18 cellular contexts compared by ENCODE assay signal in the genomic region with DNA sequence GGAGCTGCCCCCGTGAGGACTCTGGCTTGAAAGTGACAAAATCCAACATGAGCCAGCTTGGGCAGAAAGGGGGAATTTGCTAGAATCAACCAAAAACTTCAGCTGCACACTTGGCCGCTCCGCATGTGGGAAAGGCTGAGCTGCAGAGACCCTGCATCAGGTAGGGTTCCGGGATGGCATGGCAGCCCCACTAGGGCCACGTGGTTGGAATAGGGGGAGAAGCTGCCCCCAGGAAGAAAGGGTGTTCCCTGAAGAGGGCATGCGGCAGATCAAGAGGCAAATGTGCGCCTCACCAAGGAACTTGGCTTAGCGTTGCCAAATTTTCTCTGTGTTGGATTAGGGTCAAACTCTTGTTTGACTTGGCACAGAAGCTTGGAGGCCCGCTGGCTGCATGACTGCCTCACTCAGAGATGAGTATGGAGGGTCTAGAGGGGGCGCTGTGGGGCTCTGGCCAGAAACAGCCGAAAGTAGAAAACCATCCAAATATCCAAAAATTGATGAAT. TPM values are rescaled to one million over a fixed set of nuclear protein-coding genes. Genes with fewer than 3 reads are reported as not detected.
DNase-seq lines count a peak whose midpoint lies in the region; ATAC-seq and TF ChIP-seq lines count a peak whose summit lies in the region.
"Had no signal": no experiment of that assay in that cellular context is flagged by ENCODE, and none has a peak within 500 bp of the region (broad histone marks: within the 10 kb centered on the region; RNA-seq: fewer than 3 reads in every experiment).

No MANE protein-coding gene starts in this region.

- DNase-seq in SK-N-SH (no peak), fibroblast of the aortic adventitia (ENCODE audit: low read depth) (peak; percentile 85), stomach (peak; percentile 44)
- no peak for DNase-seq in naive thymus-derived CD4-positive, alpha-beta T cell
- DNase-seq: ACHN; activated CD4-positive, alpha-beta T cell treated with anti-CD3 and anti-CD28 coated beads, Interleukin-2, amount 10 ng/mL, durations not matched to agents 24 days and 14 days; activated naive CD4-positive, alpha-beta T cell; cortex of kidney; NCI-H510A treated with DMSO at 0.1 percent for 48 hours had no signal

- H3K4me1 ChIP-seq in SK-N-SH (ENCODE audit: control insufficient read depth in 1 of 2, insufficient read depth in 2 of 2, low read depth in 1 of 2, low read length in 1 of 2) = no peaks in the 10 kb centered on the region
- H3K4me1 ChIP-seq in OCI-LY3 (ENCODE audit: low read length) = no peaks in the 10 kb centered on the region
- no peaks in the 10 kb centered on the region for H3K4me1 ChIP-seq in stomach
- H3K4me1 ChIP-seq in naive thymus-derived CD4-positive, alpha-beta T cell (ENCODE audit: control insufficient read depth in 2 of 2, insufficient read depth in 2 of 2, low read length in 2 of 2) = no peaks in the 10 kb centered on the region

- no peak for TF ChIP-seq POLR2A in stomach (IDR thresholded peaks at IDR 0.05)

- peaks cover 0 to 8% (median 0%) of the 10 kb centered on the region in 5 donors for H3K27me3 Mint-ChIP-seq in naive thymus-derived CD4-positive, alpha-beta T cell

- peak; percentile 48 for TF ChIP-seq CTCF in SK-N-SH (IDR thresholded peaks at IDR 0.05)
- TF ChIP-seq CTCF in OCI-LY3 (IDR thresholded peaks at IDR 0.05; ENCODE audit: low read depth, low read length) = peak; percentile 16; the same call in 1 of the 2 replicates
- peak; percentile 48 for TF ChIP-seq CTCF in fibroblast of the aortic adventitia (IDR thresholded peaks at IDR 0.05; ENCODE audit: insufficient read depth, low read length)
- TF ChIP-seq CTCF in stomach (IDR thresholded peaks at IDR 0.05) = no peak

- H3K9ac ChIP-seq in SK-N-SH = no peak overlapping the region
- no peak overlapping the region for H3K9ac ChIP-seq in OCI-LY3 (ENCODE audit: low read length)
- H3K9ac ChIP-seq: KMS-11 had no signal

- H3K9me2 ChIP-seq in SK-N-SH = no peaks in the 10 kb centered on the region

- TF ChIP-seq EP300 in SK-N-SH (IDR thresholded peaks at IDR 0.05; ENCODE audit: borderline replicate concordance in 1 of 2, low read depth in 1 of 2, low read length in 1 of 2) (no peak), stomach (IDR thresholded peaks at IDR 0.05) (no peak)

- intact Hi-C loops in stomach (cut with DNase I; ENCODE audit: low total_unique reads) = no loop called here
- intact Hi-C loops in naive thymus-derived CD4-positive, alpha-beta T cell (cut with micrococcal nuclease) = no loop called here

- H3K9me3 ChIP-seq in SK-N-SH (no peaks in the 10 kb centered on the region), OCI-LY3 (ENCODE audit: insufficient read depth, low read length) (no peaks in the 10 kb centered on the region), stomach (no peaks in the 10 kb centered on the region)
- no peaks in the 10 kb centered on the region for H3K9me3 ChIP-seq in naive thymus-derived CD4-positive, alpha-beta T cell (ENCODE audit: control insufficient read depth in 2 of 3, low read length in 3 of 3)

- no peaks in the 10 kb centered on the region for H3K36me3 ChIP-seq in SK-N-SH (replicated peaks in 1 of 2; ENCODE audit: control insufficient read depth in 1 of 2, insufficient read depth in 2 of 2, low read length in 1 of 2)
- no peaks in the 10 kb centered on the region for H3K36me3 ChIP-seq in OCI-LY3 (replicated peaks; ENCODE audit: low read depth, low read length)
- H3K36me3 ChIP-seq in stomach = no peaks in the 10 kb centered on the region
- H3K36me3 ChIP-seq in naive thymus-derived CD4-positive, alpha-beta T cell (ENCODE audit: control insufficient read depth in 2 of 3, insufficient read depth in 3 of 3, low read length in 3 of 3) = no peaks in the 10 kb centered on the region

- no peak overlapping the region for H3K4me3 ChIP-seq in SK-N-SH (ENCODE audit: low read depth in 2 of 2, low read length in 1 of 2)
- H3K4me3 ChIP-seq in OCI-LY3 (ENCODE audit: low read length) = no peak overlapping the region
- no peak overlapping the region for H3K4me3 ChIP-seq in fibroblast of the aortic adventitia (ENCODE audit: low read depth, low read length)
- no peak overlapping the region for H3K4me3 ChIP-seq in stomach
- H3K4me3 ChIP-seq in naive thymus-derived CD4-positive, alpha-beta T cell (ENCODE audit: low read length) = no peak overlapping the region

- no peak for ATAC-seq in SK-N-SH treated with all-trans-retinoic acid at 6 μM for 48 hours
- no peak for ATAC-seq in GM19328 (IDR thresholded peaks at IDR 0.05; ENCODE audit: unreplicated experiment)
- ATAC-seq in HG03378 (IDR thresholded peaks at IDR 0.05; ENCODE audit: unreplicated experiment) = no peak
- no peak for ATAC-seq in naive thymus-derived CD4-positive, alpha-beta T cell

- no peak overlapping the region for H3K4me3 Mint-ChIP-seq in naive thymus-derived CD4-positive, alpha-beta T cell
- H3K4me3 Mint-ChIP-seq: activated CD4-positive, alpha-beta T cell treated with anti-CD3 and anti-CD28 coated beads, Interleukin-2, amount 10 ng/mL, durations not matched to agents 24 days and 14 days; memory B cell had no signal

- H2AFZ ChIP-seq in SK-N-SH (ENCODE audit: low read depth) (no peak overlapping the region), OCI-LY3 (ENCODE audit: low read depth, low read length) (no peak overlapping the region)

- H3K9me3 Mint-ChIP-seq in naive thymus-derived CD4-positive, alpha-beta T cell = no peaks in the 10 kb centered on the region
- H3K9me3 Mint-ChIP-seq: activated CD4-positive, alpha-beta T cell treated with anti-CD3 and anti-CD28 coated beads, Interleukin-2, amount 10 ng/mL, durations not matched to agents 24 days and 14 days; memory B cell had no signal

- H3K36me3 Mint-ChIP-seq in naive thymus-derived CD4-positive, alpha-beta T cell = no peaks in the 10 kb centered on the region
- H3K36me3 Mint-ChIP-seq: memory B cell had no signal

- H3K79me2 ChIP-seq in SK-N-SH (ENCODE audit: insufficient read depth) (no peaks in the 10 kb centered on the region), OCI-LY3 (ENCODE audit: low read length) (no peaks in the 10 kb centered on the region)

- no peak for TF ChIP-seq RAD21 in SK-N-SH (IDR thresholded peaks at IDR 0.05; ENCODE audit: low read length)

- no peaks in the 10 kb centered on the region for H3F3A ChIP-seq in SK-N-SH (replicated peaks; ENCODE audit: insufficient read depth)

- no peaks in the 10 kb centered on the region for H3K4me1 Mint-ChIP-seq in naive thymus-derived CD4-positive, alpha-beta T cell
- H3K4me1 Mint-ChIP-seq: activated CD4-positive, alpha-beta T cell treated with anti-CD3 and anti-CD28 coated beads, Interleukin-2, amount 10 ng/mL, durations not matched to agents 24 days and 14 days; memory B cell had no signal

- CTCF ChIA-PET in SK-N-SH (lab: Yijun Ruan, JAX) = interaction anchor here (1.2 to 7.3 kb wide), 5 partner anchors 11 to 46 kb away, joined by 5 to 45 read pairs (median 18); no protein-coding TSS in a partner anchor
- CTCF ChIA-PET in naive thymus-derived CD4-positive, alpha-beta T cell (lab: Charles Lee) = no interaction called here

- H4K20me1 ChIP-seq in SK-N-SH (ENCODE audit: insufficient read depth) (no peaks in the 10 kb centered on the region), OCI-LY3 (ENCODE audit: insufficient read depth, low read length) (no peaks in the 10 kb centered on the region)

- POLR2A ChIA-PET in SK-N-SH (lab: Yijun Ruan, JAX) = no interaction called here
- POLR2A ChIA-PET in naive thymus-derived CD4-positive, alpha-beta T cell (lab: Charles Lee) = no interaction called here

- H3K27me3 ChIP-seq in SK-N-SH (ENCODE audit: insufficient read depth) (no peaks in the 10 kb centered on the region), OCI-LY3 (ENCODE audit: low read depth, low read length) (peaks cover 7% of the 10 kb centered on the region; the same call in 1 of the 2 replicates), stomach (no peaks in the 10 kb centered on the region)
- no peaks in the 10 kb centered on the region for H3K27me3 ChIP-seq in naive thymus-derived CD4-positive, alpha-beta T cell (ENCODE audit: control insufficient read depth in 2 of 2, insufficient read depth in 2 of 2, low read length in 2 of 2)

- H3K27ac ChIP-seq in SK-N-SH (ENCODE audit: low read depth in 2 of 2, low read length in 1 of 2) = no peak overlapping the region
- H3K27ac ChIP-seq in OCI-LY3 (ENCODE audit: low read length) = no peak overlapping the region
- no peak overlapping the region for H3K27ac ChIP-seq in stomach
- H3K27ac ChIP-seq in naive thymus-derived CD4-positive, alpha-beta T cell (ENCODE audit: low read depth, low read length) = no peak overlapping the region
- H3K27ac ChIP-seq: KMS-11 had no signal

- WGBS in SK-N-SH (ENCODE audit: low lambda C conversion rate) = 86% methylated on average over 11 of the region's 11 CpGs
- WGBS in stomach, 5 donors = 32 to 57% (median 46%) methylated on average over 11 of the region's 11 CpGs

- H3K4me2 ChIP-seq in SK-N-SH = no peak overlapping the region
- H3K4me2 ChIP-seq in OCI-LY3 (ENCODE audit: low read length) = no peak overlapping the region
- H3K4me2 ChIP-seq: KMS-11 had no signal

- H3K27ac Mint-ChIP-seq in naive thymus-derived CD4-positive, alpha-beta T cell = no peak overlapping the region
- H3K27ac Mint-ChIP-seq: activated CD4-positive, alpha-beta T cell treated with anti-CD3 and anti-CD28 coated beads, Interleukin-2, amount 10 ng/mL, durations not matched to agents 24 days and 14 days; memory B cell had no signal

RNA-seq across cellular contexts. Expression of gene WFIKKN2, which starts 29.2 kb away (rescaled TPM):
- polyA plus RNA-seq in SK-N-SH (2012; rRNA removed) (not detected in 2 replicates), stomach (under 1 TPM; 0.05 to 0.46 (median 0.06) TPM)
- polyA plus RNA-seq in SK-N-SH (2012; cell fraction: cytosol; rRNA removed) = under 0.01 TPM in 1 of 2 replicates, not detected in the other
- polyA plus RNA-seq in SK-N-SH (2012; cell fraction: nucleus; rRNA removed) = not detected in 2 replicates
- total RNA-seq in fibroblast of the aortic adventitia (ENCODE audit: low replicate concordance) (under 0.01 and 0.25 TPM in 2 replicates), stomach (under 1 TPM in 1 of 5 donors, not detected in 4; 0.37 TPM)
- total RNA-seq in naive thymus-derived CD4-positive, alpha-beta T cell = not detected
- polyA plus RNA-seq in naive thymus-derived CD4-positive, alpha-beta T cell = not detected
- total RNA-seq: activated CD4-positive, alpha-beta T cell treated with anti-CD3 and anti-CD28 coated beads, Interleukin-2, amount 10 ng/mL, durations not matched to agents 24 days and 14 days; glomerular endothelial cell; pulmonary artery endothelial cell had no signal

RNA-seq across cellular contexts. Expression of gene ANKRD40CL, which starts 38.9 kb away (rescaled TPM):
- polyA plus RNA-seq in SK-N-SH (2012; rRNA removed) (not detected in 2 replicates), stomach (1 to 10 TPM in 1 of 3 donors, under 1 TPM in 1, not detected in 1; 0.40 to 7.0 TPM)
- not detected in 2 replicates for polyA plus RNA-seq in SK-N-SH (2012; cell fraction: cytosol; rRNA removed)
- polyA plus RNA-seq in SK-N-SH (2012; cell fraction: nucleus; rRNA removed) = not detected in 2 replicates
- total RNA-seq in fibroblast of the aortic adventitia (ENCODE audit: low replicate concordance) (not detected in 2 replicates), stomach (10 to 100 TPM in 1 of 5 donors, 1 to 10 TPM in 2, not detected in 2; 1.4 to 19.4 (median 2.8) TPM)
- not detected for total RNA-seq in naive thymus-derived CD4-positive, alpha-beta T cell
- not detected for polyA plus RNA-seq in naive thymus-derived CD4-positive, alpha-beta T cell
- total RNA-seq: activated CD4-positive, alpha-beta T cell treated with anti-CD3 and anti-CD28 coated beads, Interleukin-2, amount 10 ng/mL, durations not matched to agents 24 days and 14 days; glomerular endothelial cell; pulmonary artery endothelial cell; subcutaneous adipose tissue had no signal

RNA-seq across cellular contexts. Expression of gene TOB1, which starts 60.0 kb away (rescaled TPM):
- 19.3 and 21.8 TPM in 2 replicates for polyA plus RNA-seq in SK-N-SH (2012; rRNA removed)
- polyA plus RNA-seq in SK-N-SH (2012; cell fraction: cytosol; rRNA removed) = 18.3 and 22.8 TPM in 2 replicates
- 14.2 and 22.7 TPM in 2 replicates for polyA plus RNA-seq in SK-N-SH (2012; cell fraction: nucleus; rRNA removed)
- 12.0 and 21.1 TPM in 2 replicates for total RNA-seq in fibroblast of the aortic adventitia (ENCODE audit: low replicate concordance)
- total RNA-seq in stomach = 100 to 1,000 TPM in 3 of 5 donors, 10 to 100 TPM in 2; 69.4 to 346 (median 100) TPM
- polyA plus RNA-seq in stomach = 10 to 100 TPM; 30.1 to 40.0 (median 39.9) TPM
- 100 to 1,000 TPM in 4 of 5 experiments, 10 to 100 TPM in 1; 51.5 to 261 (median 131) TPM for total RNA-seq in naive thymus-derived CD4-positive, alpha-beta T cell
- polyA plus RNA-seq in naive thymus-derived CD4-positive, alpha-beta T cell = 10 to 100 TPM; 27.9 to 33.7 TPM

Comparison
In these comparisons a context has a peak if more than half of its experiments do, and no peak if none do; other contexts are left out.
1. DNase-seq: peak in fibroblast of the aortic adventitia (single experiment) and stomach (single experiment); none in SK-N-SH (single experiment) and naive thymus-derived CD4-positive, alpha-beta T cell (0 of 9).
2. CTCF ChIP-seq: peak in SK-N-SH (single experiment), OCI-LY3 (single experiment) and fibroblast of the aortic adventitia (single experiment); none in stomach (0 of 7).